ENCODE assay signal across 12 cellular contexts in the genomic region with DNA sequence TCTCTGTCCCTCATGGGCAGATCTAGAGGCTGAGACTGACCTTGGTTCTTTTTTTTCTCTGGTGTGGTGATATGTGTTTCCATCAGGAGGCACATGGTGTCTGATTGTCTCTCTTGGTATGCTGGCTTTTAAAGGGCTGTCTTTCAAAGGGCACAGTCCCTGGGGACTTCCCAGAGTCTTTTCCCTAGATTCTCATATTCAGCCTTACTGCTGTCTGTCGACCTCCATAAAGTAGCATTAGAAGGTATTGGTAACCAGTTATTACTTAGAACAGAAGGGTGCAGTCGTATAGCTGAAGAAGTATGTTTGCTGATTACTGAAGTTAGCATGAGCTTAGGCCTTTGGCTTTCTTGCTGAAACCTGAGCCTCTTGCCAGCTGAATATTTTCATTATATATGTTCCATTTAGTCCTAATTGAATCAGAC.
DNase-seq lines count a peak whose midpoint lies in the region; ATAC-seq and TF ChIP-seq lines count a peak whose summit lies in the region.
"Had no signal": no experiment of that assay in that cellular context is flagged by ENCODE, and none has a peak within 500 bp of the region (broad histone marks: within the 10 kb centered on the region; RNA-seq: fewer than 3 reads in every experiment).

No MANE protein-coding gene starts in this region.

- no peak overlapping the region for H3K4me2 ChIP-seq in MM.1S (ENCODE audit: low read depth, low read length)

- WGBS in stomach, 5 donors = 22 to 53% (median 42%) methylated on average over 2 of the region's 2 CpGs

- H3K27me3 ChIP-seq in stomach (no peaks in the 10 kb centered on the region), MM.1S (replicated peaks; ENCODE audit: insufficient read depth, low read length) (no peaks in the 10 kb centered on the region)

- TF ChIP-seq EP300 in stomach (IDR thresholded peaks at IDR 0.05) = no peak

- in situ Hi-C loops in ACHN (cut with HindIII; ENCODE audit: low pct_ligation_motif_present, low pct_unique_long_range_greater_than_20kb, low sequenced_read_pairs) = no loop called here

- no peak for TF ChIP-seq CTCF in brain (conservative IDR thresholded peaks at IDR 0.05)
- no peak for TF ChIP-seq CTCF in stomach (IDR thresholded peaks at IDR 0.05)
- TF ChIP-seq CTCF in MM.1S (IDR thresholded peaks at IDR 0.05; ENCODE audit: low read length) = no peak

- H3K4me3 Mint-ChIP-seq in activated naive CD8-positive, alpha-beta T cell treated with anti-CD3 and anti-CD28 coated beads, Interleukin-2, amount 50 U/mL, for 24 hours = no peak overlapping the region
- H3K4me3 Mint-ChIP-seq in activated naive CD8-positive, alpha-beta T cell treated with anti-CD3 and anti-CD28 coated beads for 36 hours = no peak overlapping the region
- H3K4me3 Mint-ChIP-seq in brain = no peak overlapping the region

- H3K9me3 ChIP-seq in stomach (no peaks in the 10 kb centered on the region), MM.1S (replicated peaks; ENCODE audit: insufficient read depth, low read length) (no peaks in the 10 kb centered on the region)

- no peak overlapping the region for H2AFZ ChIP-seq in MM.1S (ENCODE audit: low read length)

- H3F3A ChIP-seq in MM.1S (ENCODE audit: insufficient read depth, low read length) = no peaks in the 10 kb centered on the region

- no peak for DNase-seq in activated naive CD8-positive, alpha-beta T cell treated with anti-CD3 and anti-CD28 coated beads, Interleukin-2, amount 50 U/mL, for 24 hours
- no peak for DNase-seq in activated naive CD8-positive, alpha-beta T cell treated with anti-CD3 and anti-CD28 coated beads for 36 hours
- DNase-seq in iris pigment epithelial cell (ENCODE audit: low read depth) (peak; percentile 54), stomach (no peak), MM.1S (no peak), ACHN (no peak)
- DNase-seq: activated CD8-positive, alpha-beta memory T cell treated with anti-CD3 and anti-CD28 coated beads, Interleukin-2, amount 50 U/mL, for 4 hours; DMS79; left cardiac atrium; NCI-H146 had no signal

- H3K36me3 Mint-ChIP-seq in activated naive CD8-positive, alpha-beta T cell treated with anti-CD3 and anti-CD28 coated beads, Interleukin-2, amount 50 U/mL, for 24 hours (ENCODE audit: low read depth) = peaks cover 11% of the 10 kb centered on the region
- no peaks in the 10 kb centered on the region for H3K36me3 Mint-ChIP-seq in activated naive CD8-positive, alpha-beta T cell treated with anti-CD3 and anti-CD28 coated beads for 36 hours
- peaks cover 6% of the 10 kb centered on the region for H3K36me3 Mint-ChIP-seq in brain

- H3K4me1 Mint-ChIP-seq in activated naive CD8-positive, alpha-beta T cell treated with anti-CD3 and anti-CD28 coated beads, Interleukin-2, amount 50 U/mL, for 24 hours = peaks cover 15% of the 10 kb centered on the region
- H3K4me1 Mint-ChIP-seq in activated naive CD8-positive, alpha-beta T cell treated with anti-CD3 and anti-CD28 coated beads for 36 hours = peaks cover 10% of the 10 kb centered on the region
- H3K4me1 Mint-ChIP-seq in brain = peaks cover 47% of the 10 kb centered on the region

- H3K9me3 Mint-ChIP-seq in activated naive CD8-positive, alpha-beta T cell treated with anti-CD3 and anti-CD28 coated beads, Interleukin-2, amount 50 U/mL, for 24 hours = no peaks in the 10 kb centered on the region
- H3K9me3 Mint-ChIP-seq in activated naive CD8-positive, alpha-beta T cell treated with anti-CD3 and anti-CD28 coated beads for 36 hours = no peaks in the 10 kb centered on the region
- H3K9me3 Mint-ChIP-seq in brain = no peaks in the 10 kb centered on the region

- H3K79me2 ChIP-seq in MM.1S (ENCODE audit: low read length) = no peaks in the 10 kb centered on the region

- peak; percentile 24 for ATAC-seq in activated naive CD8-positive, alpha-beta T cell treated with anti-CD3 and anti-CD28 coated beads, Interleukin-2, amount 50 U/mL, for 24 hours
- ATAC-seq in GM18520 (IDR thresholded peaks at IDR 0.05; ENCODE audit: unreplicated experiment) = no peak

- H4K20me1 ChIP-seq in MM.1S (ENCODE audit: insufficient read depth, low read length) = no peaks in the 10 kb centered on the region

- H3K27ac ChIP-seq in stomach (peak overlapping the region in 4 of 5 donors; percentile 1 to 59 (median 27)), MM.1S (ENCODE audit: low read length) (no peak overlapping the region)

- intact Hi-C loops in stomach (cut with DNase I; ENCODE audit: low total_unique reads) = no loop called here

- no peak overlapping the region for H3K27ac Mint-ChIP-seq in activated naive CD8-positive, alpha-beta T cell treated with anti-CD3 and anti-CD28 coated beads, Interleukin-2, amount 50 U/mL, for 24 hours
- no peak overlapping the region for H3K27ac Mint-ChIP-seq in activated naive CD8-positive, alpha-beta T cell treated with anti-CD3 and anti-CD28 coated beads for 36 hours
- peak overlapping the region in 3 of 5 experiments; percentile 65 to 94 (median 79) for H3K27ac Mint-ChIP-seq in brain

- no peak overlapping the region for H3K9ac ChIP-seq in MM.1S (ENCODE audit: low read length)

- H3K36me3 ChIP-seq in stomach (peaks cover 0 to 17% (median 10%) of the 10 kb centered on the region in 4 donors), MM.1S (replicated peaks; ENCODE audit: insufficient read depth, low read length) (no peaks in the 10 kb centered on the region)

- TF ChIP-seq POLR2A in stomach (IDR thresholded peaks at IDR 0.05) = no peak

- H3K27me3 Mint-ChIP-seq in activated naive CD8-positive, alpha-beta T cell treated with anti-CD3 and anti-CD28 coated beads, Interleukin-2, amount 50 U/mL, for 24 hours = no peaks in the 10 kb centered on the region
- no peaks in the 10 kb centered on the region for H3K27me3 Mint-ChIP-seq in activated naive CD8-positive, alpha-beta T cell treated with anti-CD3 and anti-CD28 coated beads for 36 hours
- no peaks in the 10 kb centered on the region for H3K27me3 Mint-ChIP-seq in brain

- H3K9me2 ChIP-seq in MM.1S (replicated peaks; ENCODE audit: insufficient read depth, low read length) = no peaks in the 10 kb centered on the region

- H3K4me3 ChIP-seq in stomach (no peak overlapping the region), MM.1S (ENCODE audit: low read length) (no peak overlapping the region)

- H3K4me1 ChIP-seq in stomach (peaks cover 29 to 67% (median 54%) of the 10 kb centered on the region in 4 donors), MM.1S (ENCODE audit: low read length) (no peaks in the 10 kb centered on the region; the same call in 1 of the 2 replicates)

Comparison
In these comparisons a context has a peak if more than half of its experiments do, and no peak if none do; other contexts are left out.
1. H3K27ac Mint-ChIP-seq: peak in brain (3 of 5); none in activated naive CD8-positive, alpha-beta T cell treated with anti-CD3 and anti-CD28 coated beads, Interleukin-2, amount 50 U/mL, for 24 hours (single experiment) and activated naive CD8-positive, alpha-beta T cell treated with anti-CD3 and anti-CD28 coated beads for 36 hours (single experiment).